ENCODE assay signal across 1 cellular context in genomic region chr12:122028601-122029560, GRCh38.
TF ChIP-seq lines count a peak whose summit lies in the region.

No MANE protein-coding gene starts in this region.

TF ChIP-seq in GM12878, 131 proteins besides CTCF, POLR2A, EP300 and RAD21 (continued from another document):
- TF ChIP-seq ZNF384 (IDR thresholded peaks at IDR 0.05; ENCODE audit: borderline replicate concordance, low read depth, low read length) (no peak), ETV6 (conservative IDR thresholded peaks at IDR 0.05 in 1 of 2, IDR thresholded peaks at IDR 0.05 in 1 of 2; ENCODE audit: borderline replicate concordance in 1 of 2, low read depth in 1 of 2) (no peak), RCOR1 (conservative IDR thresholded peaks at IDR 0.05; ENCODE audit: low read depth, low read length) (no peak), NFIC (IDR thresholded peaks at IDR 0.05; ENCODE audit: low read depth, low read length) (peak; percentile 44; the same call in 1 of the 2 replicates), MTA3 (IDR thresholded peaks at IDR 0.05; ENCODE audit: borderline replicate concordance, low read length) (peak; percentile 66; the same call in 1 of the 2 replicates), MTA2 (IDR thresholded peaks at IDR 0.05; ENCODE audit: low read depth) (peak; percentile 51; the same call in 1 of the 2 replicates), CBX3 (IDR thresholded peaks at IDR 0.05; ENCODE audit: borderline replicate concordance, low read depth) (no peak), IKZF2 (IDR thresholded peaks at IDR 0.05) (peak; percentile 35 to 48; a peak in 2 of 4 replicates), RB1 (IDR thresholded peaks at IDR 0.05; ENCODE audit: borderline replicate concordance) (no peak), POLR2AphosphoS5 (IDR thresholded peaks at IDR 0.05; ENCODE audit: low read length) (no peak), IRF3 (IDR thresholded peaks at IDR 0.05) (no peak), EED (IDR thresholded peaks at IDR 0.05; ENCODE audit: low read depth) (peak; percentile 36; the same call in 1 of the 2 replicates), HDGF (IDR thresholded peaks at IDR 0.05) (no peak), POLR2AphosphoS2 (IDR thresholded peaks at IDR 0.05; ENCODE audit: low read depth, low read length) (no peak), CHD1 (IDR thresholded peaks at IDR 0.05; ENCODE audit: low read depth, low read length) (no peak), BACH1 (IDR thresholded peaks at IDR 0.05; ENCODE audit: borderline replicate concordance) (no peak), CREM (IDR thresholded peaks at IDR 0.05; ENCODE audit: low read depth) (peak; percentile 73), TCF12 (IDR thresholded peaks at IDR 0.05; ENCODE audit: low read depth, low read length) (no peak), YY1 (IDR thresholded peaks at IDR 0.05; ENCODE audit: low read depth, low read length) (0 out of 2 replicates have a peak, but pooled peaks have one; percentile 18), TCF3 (IDR thresholded peaks at IDR 0.05; ENCODE audit: borderline replicate concordance, insufficient read depth, low read depth, low read length) (no peak), ATF3 (IDR thresholded peaks at IDR 0.05; ENCODE audit: borderline replicate concordance, extremely low read depth, low read depth, low read length) (no peak), ZNF274 (IDR thresholded peaks at IDR 0.05; ENCODE audit: insufficient read depth, insufficient read length) (no peak), ZZZ3 (IDR thresholded peaks at IDR 0.05; ENCODE audit: control insufficient read depth, insufficient read length, low read depth) (no peak), RELA (IDR thresholded peaks at IDR 0.05; ENCODE audit: borderline replicate concordance, partially characterized antibody) (no peak), HSF1 (IDR thresholded peaks at IDR 0.05; ENCODE audit: low read depth, low read length) (no peak), CBX5 (IDR thresholded peaks at IDR 0.05; ENCODE audit: low read depth) (no peak), E2F4 (IDR thresholded peaks at IDR 0.05; ENCODE audit: low read depth, low read length) (no peak), IRF4 (IDR thresholded peaks at IDR 0.05; ENCODE audit: low read depth, low read length) (no peak), MAX (IDR thresholded peaks at IDR 0.05; ENCODE audit: low read depth, low read length) (no peak), ATF7 (IDR thresholded peaks at IDR 0.05; ENCODE audit: low read depth) (peak; percentile 80), CHD4 (IDR thresholded peaks at IDR 0.05) (no peak), SMAD1 (IDR thresholded peaks at IDR 0.05; ENCODE audit: low read depth, partially characterized antibody) (no peak), MLLT1 (IDR thresholded peaks at IDR 0.05) (peak; percentile 57; the same call in 1 of the 2 replicates), CUX1 (IDR thresholded peaks at IDR 0.05; ENCODE audit: insufficient replicate concordance, low read depth, low read length) (no peak), ZBED1 (IDR thresholded peaks at IDR 0.05; ENCODE audit: borderline replicate concordance) (no peak), CREB1 (IDR thresholded peaks at IDR 0.05; ENCODE audit: low read depth) (peak; percentile 68; the same call in 1 of the 2 replicates), BCL11A (IDR thresholded peaks at IDR 0.05; ENCODE audit: low read depth, low read length) (peak; percentile 40; the same call in 1 of the 2 replicates), JUNB (IDR thresholded peaks at IDR 0.05) (peak; percentile 61), ZBTB11 (CRISPR knock-in tag; IDR thresholded peaks at IDR 0.05) (no peak), ZNF207 (IDR thresholded peaks at IDR 0.05; ENCODE audit: borderline replicate concordance) (no peak), SMC3 (IDR thresholded peaks at IDR 0.05; ENCODE audit: borderline replicate concordance, low read length) (no peak; the same call in 1 of the 2 replicates), FOXM1 (IDR thresholded peaks at IDR 0.05; ENCODE audit: low read depth, low read length) (no peak), SPI1 (IDR thresholded peaks at IDR 0.05; ENCODE audit: borderline replicate concordance, insufficient read depth, low read depth, low read length) (no peak), PAX8 (IDR thresholded peaks at IDR 0.05) (no peak), MEF2A (IDR thresholded peaks at IDR 0.05; ENCODE audit: insufficient read depth, low read depth, low read length) (no peak), ASH2L (IDR thresholded peaks at IDR 0.05; ENCODE audit: borderline replicate concordance, low read depth) (no peak), MXI1 (IDR thresholded peaks at IDR 0.05; ENCODE audit: low read depth, low read length) (no peak), PAX5 (IDR thresholded peaks at IDR 0.05; ENCODE audit: borderline replicate concordance, low read depth, low read length) (peak; percentile 94), BRCA1 (IDR thresholded peaks at IDR 0.05; ENCODE audit: low read depth, low read length) (no peak), ATF2 (IDR thresholded peaks at IDR 0.05; ENCODE audit: low read length) (no peak)
